Comparison of ENCODE assay signal across 17 cellular contexts in the genomic region with DNA sequence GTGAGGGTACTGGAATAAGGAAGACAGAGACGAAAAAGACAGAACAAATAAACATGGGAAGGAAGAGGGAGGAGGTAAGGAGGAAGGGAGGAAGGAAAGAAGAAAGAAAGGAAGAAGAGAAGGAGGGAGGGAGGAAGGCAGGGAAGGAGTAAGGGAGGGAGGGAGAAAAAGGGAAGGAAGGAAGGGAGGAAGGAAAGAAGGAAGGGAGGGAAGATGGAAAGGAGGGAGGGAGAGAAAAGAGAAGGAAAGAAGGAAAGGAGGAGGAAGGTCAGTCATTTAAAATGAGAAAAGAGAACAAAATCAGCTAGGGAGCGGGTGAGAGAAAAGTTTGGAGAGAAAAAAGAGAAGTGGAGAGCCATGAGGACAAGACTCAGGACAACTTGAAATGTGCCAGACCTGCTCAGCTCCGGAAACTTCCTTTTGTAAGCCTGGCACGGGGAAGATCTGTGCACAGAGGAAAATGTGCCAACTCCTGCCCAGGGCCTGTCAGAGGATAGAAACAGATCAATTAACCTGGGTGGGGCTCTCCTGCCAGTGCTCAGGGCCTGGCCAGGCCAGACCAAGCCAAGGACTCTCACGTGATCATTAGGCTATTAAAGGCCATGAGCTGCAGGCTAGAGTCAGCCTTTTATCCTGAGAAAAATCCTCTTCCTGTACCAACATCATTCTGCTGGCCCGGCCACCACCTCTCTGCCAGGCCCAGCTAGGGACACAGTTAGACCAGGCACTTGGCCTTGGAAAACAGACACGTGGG. TPM values are rescaled to one million over a fixed set of nuclear protein-coding genes. Genes with fewer than 3 reads are reported as not detected.
A peak's percentile ranks its signal among the peaks of the same experiment; 100 is the strongest.
DNase-seq lines count a peak whose midpoint lies in the region; ATAC-seq and TF ChIP-seq lines count a peak whose summit lies in the region.
"Had no signal": no experiment of that assay in that cellular context is flagged by ENCODE, and none has a peak within 500 bp of the region (broad histone marks: within the 10 kb centered on the region; RNA-seq: fewer than 3 reads in every experiment).

No MANE protein-coding gene starts in this region.

- no peaks in the 10 kb centered on the region for H3K27me3 Mint-ChIP-seq in natural killer cell treated with Interleukin-12 subunit alpha and Interleukin-12 subunit beta and Interleukin-15 and Interleukin-18, amount 100 ng/mL, for 72 hours
- H3K27me3 Mint-ChIP-seq: CD4-positive, alpha-beta T cell had no signal

- H3K27me3 ChIP-seq in left ventricle myocardium inferior (ENCODE audit: low read depth): no peaks in the 10 kb centered on the region

- peaks cover 37 to 46% of the 10 kb centered on the region in 2 donors for H3K4me1 Mint-ChIP-seq in natural killer cell treated with Interleukin-12 subunit alpha and Interleukin-12 subunit beta and Interleukin-15 and Interleukin-18, amount 100 ng/mL, for 72 hours (ENCODE audit: low read depth in 2 of 2)

- peaks cover 8% of the 10 kb centered on the region for H3K4me1 ChIP-seq in left ventricle myocardium inferior
- peaks cover 10% of the 10 kb centered on the region for H3K4me1 ChIP-seq in mucosa of descending colon (ENCODE audit: low read depth)

- ATAC-seq in left ventricle myocardium superior (peak; percentile 40), mucosa of descending colon (peak; percentile 86), HG03039 (IDR thresholded peaks at IDR 0.05; ENCODE audit: unreplicated experiment) (no peak), GM18867 (IDR thresholded peaks at IDR 0.05; ENCODE audit: unreplicated experiment) (no peak)
- ATAC-seq in natural killer cell treated with Interleukin-12 subunit alpha and Interleukin-12 subunit beta and Interleukin-15 and Interleukin-18, amount 100 ng/mL, for 72 hours: no peak
- ATAC-seq: PC-3 had no signal

- TF ChIP-seq CTCF in left ventricle myocardium inferior (IDR thresholded peaks at IDR 0.05; ENCODE audit: borderline replicate concordance): no peak
- TF ChIP-seq CTCF in mucosa of descending colon (IDR thresholded peaks at IDR 0.05): no peak

- peaks cover 23% of the 10 kb centered on the region for H3K36me3 Mint-ChIP-seq in natural killer cell treated with Interleukin-12 subunit alpha and Interleukin-12 subunit beta and Interleukin-15 and Interleukin-18, amount 100 ng/mL, for 72 hours

- intact Hi-C loops in left ventricle myocardium superior (cut with micrococcal nuclease): no loop called here
- intact Hi-C loops in left ventricle myocardium inferior (cut with micrococcal nuclease): no loop called here
- intact Hi-C loops in mucosa of descending colon (cut with DNase I, micrococcal nuclease): no loop called here

- H3K4me3 Mint-ChIP-seq in natural killer cell treated with Interleukin-12 subunit alpha and Interleukin-12 subunit beta and Interleukin-15 and Interleukin-18, amount 100 ng/mL, for 72 hours: no peak overlapping the region
- H3K4me3 Mint-ChIP-seq: CD4-positive, alpha-beta T cell had no signal

- no peaks in the 10 kb centered on the region for H3K36me3 ChIP-seq in left ventricle myocardium inferior
- H3K36me3 ChIP-seq in mucosa of descending colon (ENCODE audit: low read depth): no peaks in the 10 kb centered on the region

- H3K9me3 Mint-ChIP-seq in natural killer cell treated with Interleukin-12 subunit alpha and Interleukin-12 subunit beta and Interleukin-15 and Interleukin-18, amount 100 ng/mL, for 72 hours: peaks cover 10% of the 10 kb centered on the region
- H3K9me3 Mint-ChIP-seq: CD4-positive, alpha-beta T cell had no signal

- no peak overlapping the region for H3K4me3 ChIP-seq in left ventricle myocardium inferior
- H3K4me3 ChIP-seq in mucosa of descending colon: no peak overlapping the region

- peak overlapping the region in 1 of 2 donors; percentile 58 for H3K27ac Mint-ChIP-seq in natural killer cell treated with Interleukin-12 subunit alpha and Interleukin-12 subunit beta and Interleukin-15 and Interleukin-18, amount 100 ng/mL, for 72 hours
- H3K27ac Mint-ChIP-seq: CD4-positive, alpha-beta T cell had no signal

- H3K27ac ChIP-seq in left ventricle myocardium inferior (replicated peaks): no peak overlapping the region
- H3K27ac ChIP-seq: HL-60, KMS-11 had no signal

- H3K9me3 ChIP-seq in left ventricle myocardium inferior (replicated peaks) (no peaks in the 10 kb centered on the region), mucosa of descending colon (no peaks in the 10 kb centered on the region)

- DNase-seq in left ventricle myocardium superior (no peak), left ventricle myocardium inferior (no peak), cerebellum (ENCODE audit: low spot score) (peak; percentile 54), mucosa of descending colon (peak in 2 of 3 donors; percentile 53 to 58), cerebellar nuclear complex (lab: John Stamatoyannopoulos, UW) (no peak)
- no peak for DNase-seq in natural killer cell treated with Interleukin-12 subunit alpha and Interleukin-12 subunit beta and Interleukin-15 and Interleukin-18, amount 100 ng/mL, for 72 hours (ENCODE audit: low spot score)
- DNase-seq: CD4-positive, alpha-beta T cell; GDM1; NCI-H1092 treated with DMSO at 0.1 percent for 48 hours; NCI-H1694 treated with DMSO at 0.1 percent for 48 hours; NCI-H446 treated with DMSO at 0.1 percent for 48 hours; NCI-H748 treated with DMSO at 0.1 percent for 48 hours; PC-3 had no signal

RNA-seq across cellular contexts. Expression of a gene that starts 50.1 kb away (rescaled TPM):
- total RNA-seq in left ventricle myocardium superior (104 TPM), left ventricle myocardium inferior (47.7 TPM), cerebellum (6.6 TPM), mucosa of descending colon (100 to 1,000 TPM in 1 of 3 donors, 10 to 100 TPM in 2; 10.9 to 133 (median 23.8) TPM)
- 100 to 1,000 TPM in 1 of 2 donors, 10 to 100 TPM in 1; 67.8 to 158 TPM for total RNA-seq in natural killer cell treated with Interleukin-12 subunit alpha and Interleukin-12 subunit beta and Interleukin-15 and Interleukin-18, amount 100 ng/mL, for 72 hours

Comparison
In these comparisons a context has a peak if more than half of its experiments do, and no peak if none do; other contexts are left out.
1. ATAC-seq: peak in left ventricle myocardium superior (single experiment) and mucosa of descending colon (single experiment); none in HG03039 (single experiment), GM18867 (single experiment) and natural killer cell treated with Interleukin-12 subunit alpha and Interleukin-12 subunit beta and Interleukin-15 and Interleukin-18, amount 100 ng/mL, for 72 hours (0 of 2).
2. DNase-seq: peak in cerebellum (single experiment) and mucosa of descending colon (2 of 3); none in left ventricle myocardium superior (single experiment), left ventricle myocardium inferior (single experiment), cerebellar nuclear complex (0 of 2) and natural killer cell treated with Interleukin-12 subunit alpha and Interleukin-12 subunit beta and Interleukin-15 and Interleukin-18, amount 100 ng/mL, for 72 hours (single experiment).